ENCODE assay signal across 13 cellular contexts in genomic region chr15:58459045-58459444, GRCh38. TPM values are rescaled to one million over a fixed set of nuclear protein-coding genes. Genes with fewer than 3 reads are reported as not detected.
DNase-seq lines count a peak whose midpoint lies in the region; ATAC-seq and TF ChIP-seq lines count a peak whose summit lies in the region.
"Had no signal": no experiment of that assay in that cellular context is flagged by ENCODE, and none has a peak within 500 bp of the region (broad histone marks: within the 10 kb centered on the region; RNA-seq: fewer than 3 reads in every experiment).

No MANE protein-coding gene starts in this region.

- peaks cover 9% of the 10 kb centered on the region for H3K4me1 ChIP-seq in IMR-90 (ENCODE audit: control insufficient read depth, insufficient read depth, low read length)
- H3K4me1 ChIP-seq in spleen, result peaks cover 17 to 45% (median 35%) of the 10 kb centered on the region in 6 donors

- H3K9me3 ChIP-seq in IMR-90 (ENCODE audit: control insufficient read depth, insufficient read depth, low read length) (peaks cover 1% of the 10 kb centered on the region; the same call in 1 of the 2 replicates), spleen (no peaks in the 10 kb centered on the region)

- H2BK5ac ChIP-seq in IMR-90 (ENCODE audit: low read depth, low read length, poor library complexity, severe bottlenecking), result no peak overlapping the region

- H3K27ac Mint-ChIP-seq in activated CD8-positive, alpha-beta T cell treated with anti-CD3 and anti-CD28 coated beads for 36 hours, result peak overlapping the region; percentile 84

- ATAC-seq in IMR-90 (ENCODE audit: low read depth) (no peak), left lobe of liver (peak; percentile 29), GM19452 (IDR thresholded peaks at IDR 0.05; ENCODE audit: unreplicated experiment) (no peak)
- no peak for ATAC-seq in activated CD8-positive, alpha-beta T cell treated with anti-CD3 and anti-CD28 coated beads for 36 hours

- TF ChIP-seq RAD21 in IMR-90 (IDR thresholded peaks at IDR 0.05; ENCODE audit: low read length), result no peak

- H3K4me3 ChIP-seq in IMR-90 (ENCODE audit: insufficient read depth, low read depth, low read length), result no peak overlapping the region
- no peak overlapping the region for H3K4me3 ChIP-seq in spleen
- H3K4me3 ChIP-seq: lung had no signal

- H3K14ac ChIP-seq in IMR-90 (replicated peaks; ENCODE audit: low read depth, low read length), result peak overlapping the region; percentile 90

- no peak overlapping the region for H3K18ac ChIP-seq in IMR-90 (ENCODE audit: low read depth, low read length)

- H2BK20ac ChIP-seq in IMR-90 (ENCODE audit: low read depth, low read length), result peak overlapping the region; percentile 78

- H3K27ac ChIP-seq in IMR-90 (ENCODE audit: insufficient read depth, low read length) (no peak overlapping the region), spleen (peak overlapping the region; percentile 74 to 86 (median 81))
- H3K27ac ChIP-seq: C4-2B had no signal

- H3K27me3 ChIP-seq in IMR-90 (ENCODE audit: control insufficient read depth, insufficient read depth, low read length) (no peaks in the 10 kb centered on the region), spleen (replicated peaks in 1 of 7) (no peaks in the 10 kb centered on the region)

- H2BK120ac ChIP-seq in IMR-90 (ENCODE audit: low read depth, low read length), result peak overlapping the region; percentile 86

- WGBS in IMR-90 (ENCODE audit: extremely low coverage in 2 of 2, insufficient read length in 1 of 2), 2 experiments, result no CpG with 5 or more reads among the region's 2 CpGs
- WGBS in spleen, 5 donors, result 5 to 18% (median 16%) methylated on average over 2 of the region's 2 CpGs

- no peak for TF ChIP-seq POLR2A in IMR-90 (IDR thresholded peaks at IDR 0.05; ENCODE audit: low read depth, low read length)
- no peak for TF ChIP-seq POLR2A in spleen (IDR thresholded peaks at IDR 0.05)

- no peaks in the 10 kb centered on the region for H3K27me3 Mint-ChIP-seq in activated CD8-positive, alpha-beta T cell treated with anti-CD3 and anti-CD28 coated beads for 36 hours

- H3K4me2 ChIP-seq in IMR-90 (ENCODE audit: low read depth, low read length), result no peak overlapping the region

- peak overlapping the region; percentile 57 for H4K91ac ChIP-seq in IMR-90 (ENCODE audit: insufficient read depth, low read depth, low read length)

- H3K36me3 ChIP-seq in IMR-90 (ENCODE audit: control insufficient read depth, insufficient read depth, low read length) (no peaks in the 10 kb centered on the region), spleen (no peaks in the 10 kb centered on the region)

- H4K20me1 ChIP-seq in IMR-90 (ENCODE audit: insufficient read depth, low read length), result no peaks in the 10 kb centered on the region; the same call in 1 of the 2 replicates

- H3K9ac ChIP-seq in IMR-90 (ENCODE audit: low read depth, low read length), result no peak overlapping the region

- in situ Hi-C loops in IMR-90 (cut with MboI; ENCODE audit: low sequenced_read_pairs), result no loop called here

- peak overlapping the region; percentile 91; the same call in 2 of the 3 replicates for H2BK15ac ChIP-seq in IMR-90 (ENCODE audit: low read depth, low read length)

- H3K9me3 Mint-ChIP-seq in activated CD8-positive, alpha-beta T cell treated with anti-CD3 and anti-CD28 coated beads for 36 hours, result no peaks in the 10 kb centered on the region

- intact Hi-C loops in IMR-90 (cut with micrococcal nuclease), result no loop called here
- intact Hi-C loops in activated CD8-positive, alpha-beta T cell treated with anti-CD3 and anti-CD28 coated beads for 36 hours (cut with micrococcal nuclease), result no loop called here
- intact Hi-C loops in spleen (cut with DNase I; ENCODE audit: low total_unique reads), result no loop called here

- CTCF ChIA-PET in IMR-90 (lab: Yijun Ruan, JAX), result no interaction called here
- CTCF ChIA-PET in activated CD8-positive, alpha-beta T cell treated with anti-CD3 and anti-CD28 coated beads for 36 hours (lab: Charles Lee), result interaction anchor here (1.1 kb wide), 1 partner anchor 12 kb away, joined by 3 read pairs; no protein-coding TSS in a partner anchor

- TF ChIP-seq CTCF in IMR-90 (conservative IDR thresholded peaks at IDR 0.05; ENCODE audit: low read depth, low read length) (no peak), spleen (IDR thresholded peaks at IDR 0.05 in 8 of 11, conservative IDR thresholded peaks at IDR 0.05 in 3 of 11) (no peak)
- no peak for TF ChIP-seq CTCF in activated CD8-positive, alpha-beta T cell treated with anti-CD3 and anti-CD28 coated beads for 36 hours (IDR thresholded peaks at IDR 0.05)

- peak overlapping the region; percentile 77 for H2AK5ac ChIP-seq in IMR-90 (ENCODE audit: low read depth, low read length)

- H4K8ac ChIP-seq in IMR-90 (ENCODE audit: low read depth in 2 of 2, low read length in 2 of 2), result peak overlapping the region; percentile 20 to 61; a peak in 3 of 4 replicates

- peaks cover 82% of the 10 kb centered on the region for H3K4me1 Mint-ChIP-seq in activated CD8-positive, alpha-beta T cell treated with anti-CD3 and anti-CD28 coated beads for 36 hours (ENCODE audit: low read depth)

- no peak overlapping the region for H3K56ac ChIP-seq in IMR-90 (ENCODE audit: extremely low read depth, insufficient read depth, low read length)

- peaks cover 3% of the 10 kb centered on the region for H3K36me3 Mint-ChIP-seq in activated CD8-positive, alpha-beta T cell treated with anti-CD3 and anti-CD28 coated beads for 36 hours (ENCODE audit: low read depth)

- BruUV-seq in IMR-90 (replicated peaks; lab: Mats Ljungman, UMichigan), result no TSS peak

- dilution Hi-C loops in IMR-90 (cut with HindIII; ENCODE audit: low sequenced_read_pairs, unreplicated experiment), result no loop called here

- H3K4me3 Mint-ChIP-seq in activated CD8-positive, alpha-beta T cell treated with anti-CD3 and anti-CD28 coated beads for 36 hours, result no peak overlapping the region

- peak overlapping the region; percentile 34 for H2AK9ac ChIP-seq in IMR-90 (replicated peaks; ENCODE audit: low read depth, low read length, poor library complexity)

- POLR2A ChIA-PET in IMR-90 (lab: Charles Lee; ENCODE audit: unreplicated experiment), result interaction anchor here (1.4 kb wide), 1 partner anchor 11 kb away, joined by 3 read pairs; no protein-coding TSS in a partner anchor
- POLR2A ChIA-PET in activated CD8-positive, alpha-beta T cell treated with anti-CD3 and anti-CD28 coated beads for 36 hours (lab: Charles Lee), result interaction anchor here (2.5 to 3.7 kb wide), 3 partner anchors 9 to 15 kb away, joined by 8 to 16 read pairs (median 9); no protein-coding TSS in a partner anchor

- DNase-seq in IMR-90 (no peak), left lobe of liver (ENCODE audit: low spot score) (no peak), spleen (no peak), NCI-H1436 treated with DMSO at 0.1 percent for 48 hours (lab: John Stamatoyannopoulos, UW) (no peak), NCI-H345 treated with DMSO at 0.1 percent for 48 hours (lab: John Stamatoyannopoulos, UW; ENCODE audit: unreplicated experiment) (no peak)
- no peak for DNase-seq in activated CD8-positive, alpha-beta T cell treated with anti-CD3 and anti-CD28 coated beads for 36 hours
- DNase-seq: NCI-H2029 treated with DMSO at 0.1 percent for 48 hours, NCI-H82, SHP77, T1000 had no signal

- peaks cover 15% of the 10 kb centered on the region for H3K9me1 ChIP-seq in IMR-90 (ENCODE audit: insufficient read depth, low read length)

- H4K5ac ChIP-seq in IMR-90 (ENCODE audit: low read depth, low read length), result 0 out of 2 replicates have a peak overlapping the region, but pooled peaks have one; percentile 0

- no peaks in the 10 kb centered on the region for H3K79me1 ChIP-seq in IMR-90 (ENCODE audit: low read depth in 1 of 2, low read length in 2 of 2)

- peak overlapping the region; percentile 60 for H3K4ac ChIP-seq in IMR-90 (ENCODE audit: low read depth, low read length)

- H2AFZ ChIP-seq in IMR-90 (replicated peaks; ENCODE audit: low read length, poor library complexity), result peak overlapping the region; percentile 13

- H3K23ac ChIP-seq in IMR-90 (ENCODE audit: low read depth, low read length), result no peak overlapping the region

TF ChIP-seq in IMR-90, 13 proteins besides CTCF, POLR2A, EP300 and RAD21 (continues in another document):
- no peak for TF ChIP-seq MAFK (IDR thresholded peaks at IDR 0.05; ENCODE audit: low read depth, low read length)
- no peak for TF ChIP-seq CHD1 (IDR thresholded peaks at IDR 0.05; ENCODE audit: low read depth, low read length)
- TF ChIP-seq RCOR1 (IDR thresholded peaks at IDR 0.05; ENCODE audit: insufficient replicate concordance, low read length), result no peak
- TF ChIP-seq BHLHE40 (IDR thresholded peaks at IDR 0.05; ENCODE audit: low read depth, low read length), result no peak
- no peak for TF ChIP-seq ELK1 (IDR thresholded peaks at IDR 0.05; ENCODE audit: borderline replicate concordance, low read depth, low read length)
- no peak for TF ChIP-seq USF2 (IDR thresholded peaks at IDR 0.05; ENCODE audit: low read depth, low read length)
- no peak for TF ChIP-seq RFX5 (IDR thresholded peaks at IDR 0.05; ENCODE audit: low read depth, low read length)
- no peak for TF ChIP-seq FOS (IDR thresholded peaks at IDR 0.05; ENCODE audit: low read depth, low read length)
- TF ChIP-seq MXI1 (IDR thresholded peaks at IDR 0.05; ENCODE audit: borderline replicate concordance, low read depth, low read length), result no peak

RNA-seq across cellular contexts. Expression of gene LIPC, which starts 27.3 kb away (rescaled TPM):
- total RNA-seq in IMR-90 (2012; rRNA removed) (under 0.01 TPM in 1 of 2 replicates, not detected in the other), left lobe of liver (202 TPM), spleen (1 to 10 TPM in 6 of 7 donors, under 1 TPM in 1; 0.60 to 2.5 (median 1.2) TPM)
- polyA plus RNA-seq in IMR-90 (2012; rRNA removed) (0.07 and 0.14 TPM in 2 replicates), spleen (under 1 TPM; 0.47 to 0.70 (median 0.48) TPM)
- polyA plus RNA-seq in IMR-90 (2012; cell fraction: cytosol; rRNA removed), result 0.05 and 0.19 TPM in 2 replicates
- 0.12 TPM in 1 of 2 replicates, not detected in the other for polyA plus RNA-seq in IMR-90 (2012; cell fraction: nucleus; rRNA removed; ENCODE audit: low replicate concordance)
- 1 to 10 TPM; 1.0 to 1.2 TPM for total RNA-seq in activated CD8-positive, alpha-beta T cell treated with anti-CD3 and anti-CD28 coated beads for 36 hours

Comparison
In these comparisons a context has a peak if more than half of its experiments do, and no peak if none do; other contexts are left out.
1. RNA of gene LIPC, which starts 27.3 kb away (total RNA-seq): 202 TPM in left lobe of liver (single experiment); 1.0 to 1.2 TPM in activated CD8-positive, alpha-beta T cell treated with anti-CD3 and anti-CD28 coated beads for 36 hours, 0.60 to 2.5 TPM in spleen and under 0.01 TPM in IMR-90; every median in the first group is over 10 times any median in the second.